In genomic region chr10:129605986-129606518, GRCh38 we compare ENCODE assay signal across 13 cellular contexts.
DNase-seq lines count a peak whose midpoint lies in the region; ATAC-seq and TF ChIP-seq lines count a peak whose summit lies in the region.
"Had no signal": no experiment of that assay in that cellular context is flagged by ENCODE, and none has a peak within 500 bp of the region (broad histone marks: within the 10 kb centered on the region; RNA-seq: fewer than 3 reads in every experiment).

No MANE protein-coding gene starts in this region.

- H3K4me1 ChIP-seq in psoas muscle (no peaks in the 10 kb centered on the region), HAP-1 (no peaks in the 10 kb centered on the region)
- H3K4me1 ChIP-seq: uterus had no signal

- POLR2A ChIA-PET in activated B cell treated with CpG ODN at 0.5 μM for 24 hours (lab: Charles Lee): interaction anchor here (0.8 kb wide), 1 partner anchor 139 kb away, joined by 3 read pairs; the partner anchor contains the start of gene MGMT
- POLR2A ChIA-PET in activated CD8-positive, alpha-beta T cell treated with anti-CD3 and anti-CD28 coated beads, Interleukin-2, amount 10 ng/mL, durations not matched to agents 7 days and 5 days (lab: Charles Lee): no interaction called here

- TF ChIP-seq CTCF in activated B cell treated with CpG ODN at 0.5 μM for 24 hours (IDR thresholded peaks at IDR 0.05) (no peak), psoas muscle (IDR thresholded peaks at IDR 0.05) (no peak)

- 55 to 64% (median 62%) methylated on average over 19 of the region's 19 CpGs for WGBS in psoas muscle, 3 donors

- H3K27ac Mint-ChIP-seq in activated B cell treated with CpG ODN at 0.5 μM for 24 hours: peak overlapping the region; percentile 85
- no peak overlapping the region for H3K27ac Mint-ChIP-seq in activated CD8-positive, alpha-beta T cell treated with anti-CD3 and anti-CD28 coated beads, Interleukin-2, amount 10 ng/mL, durations not matched to agents 7 days and 5 days
- H3K27ac Mint-ChIP-seq: HFFc6 had no signal

- peak overlapping the region; percentile 81 for H3K4me3 Mint-ChIP-seq in activated B cell treated with CpG ODN at 0.5 μM for 24 hours
- no peak overlapping the region for H3K4me3 Mint-ChIP-seq in activated CD8-positive, alpha-beta T cell treated with anti-CD3 and anti-CD28 coated beads, Interleukin-2, amount 10 ng/mL, durations not matched to agents 7 days and 5 days
- H3K4me3 Mint-ChIP-seq: brain, HFFc6 had no signal

- H3K9me3 Mint-ChIP-seq in activated B cell treated with CpG ODN at 0.5 μM for 24 hours: no peaks in the 10 kb centered on the region
- peaks cover 21% of the 10 kb centered on the region for H3K9me3 Mint-ChIP-seq in activated CD8-positive, alpha-beta T cell treated with anti-CD3 and anti-CD28 coated beads, Interleukin-2, amount 10 ng/mL, durations not matched to agents 7 days and 5 days (ENCODE audit: insufficient read depth)
- H3K9me3 Mint-ChIP-seq: brain had no signal

- DNase-seq in activated B cell treated with CpG ODN at 0.5 μM for 24 hours (no peak), psoas muscle (no peak), NCI-H2107 treated with DMSO at 0.1 percent for 48 hours (lab: John Stamatoyannopoulos, UW; ENCODE audit: unreplicated experiment) (no peak), HAP-1 (ENCODE audit: low spot score in 2 of 2) (no peak)
- no peak for DNase-seq in activated CD8-positive, alpha-beta T cell treated with anti-CD3 and anti-CD28 coated beads, Interleukin-2, amount 10 ng/mL, durations not matched to agents 7 days and 5 days
- DNase-seq: HFFc6, NCI-H2227 treated with DMSO at 0.1 percent for 48 hours, T-helper 2 cell, uterus had no signal

- H3K36me3 ChIP-seq in psoas muscle (ENCODE audit: insufficient read depth in 1 of 2, low read depth in 1 of 2) (no peaks in the 10 kb centered on the region), HAP-1 (replicated peaks) (no peaks in the 10 kb centered on the region)
- H3K36me3 ChIP-seq: uterus had no signal

- peaks cover 8% of the 10 kb centered on the region for H3K36me3 Mint-ChIP-seq in activated B cell treated with CpG ODN at 0.5 μM for 24 hours (ENCODE audit: low read depth)
- peaks cover 3% of the 10 kb centered on the region for H3K36me3 Mint-ChIP-seq in activated CD8-positive, alpha-beta T cell treated with anti-CD3 and anti-CD28 coated beads, Interleukin-2, amount 10 ng/mL, durations not matched to agents 7 days and 5 days (ENCODE audit: low read depth)
- H3K36me3 Mint-ChIP-seq: brain had no signal

- peak overlapping the region; percentile 19 for H3K4me3 ChIP-seq in psoas muscle
- no peak overlapping the region for H3K4me3 ChIP-seq in HAP-1
- H3K4me3 ChIP-seq: uterus had no signal

- H3K27me3 Mint-ChIP-seq in activated B cell treated with CpG ODN at 0.5 μM for 24 hours: no peaks in the 10 kb centered on the region
- H3K27me3 Mint-ChIP-seq in activated CD8-positive, alpha-beta T cell treated with anti-CD3 and anti-CD28 coated beads, Interleukin-2, amount 10 ng/mL, durations not matched to agents 7 days and 5 days (ENCODE audit: low read depth): no peaks in the 10 kb centered on the region

- CTCF ChIA-PET in activated B cell treated with CpG ODN at 0.5 μM for 24 hours (lab: Charles Lee): no interaction called here
- CTCF ChIA-PET in activated CD8-positive, alpha-beta T cell treated with anti-CD3 and anti-CD28 coated beads, Interleukin-2, amount 10 ng/mL, durations not matched to agents 7 days and 5 days (lab: Charles Lee): no interaction called here

- H3K9me3 ChIP-seq in psoas muscle: no peaks in the 10 kb centered on the region
- no peaks in the 10 kb centered on the region for H3K9me3 ChIP-seq in HAP-1
- H3K9me3 ChIP-seq: uterus had no signal

- no peaks in the 10 kb centered on the region for H3K27me3 ChIP-seq in psoas muscle (ENCODE audit: insufficient read depth in 3 of 3, low read length in 2 of 3)
- H3K27me3 ChIP-seq in HAP-1 (ENCODE audit: low read depth): no peaks in the 10 kb centered on the region
- H3K27me3 ChIP-seq: uterus had no signal

- peaks cover 47% of the 10 kb centered on the region for H3K4me1 Mint-ChIP-seq in activated B cell treated with CpG ODN at 0.5 μM for 24 hours
- H3K4me1 Mint-ChIP-seq in activated CD8-positive, alpha-beta T cell treated with anti-CD3 and anti-CD28 coated beads, Interleukin-2, amount 10 ng/mL, durations not matched to agents 7 days and 5 days (ENCODE audit: low read depth): no peaks in the 10 kb centered on the region

- in situ Hi-C loops in HAP-1 (cut with MboI; ENCODE audit: low sequenced_read_pairs): no loop called here

- intact Hi-C loops in activated B cell treated with CpG ODN at 0.5 μM for 24 hours (cut with micrococcal nuclease) (loop anchor here (1.0 to 2.0 kb wide), 2 partner anchors 54 to 139 kb away; partner anchors contain the start of gene MGMT), psoas muscle (cut with DNase I) (no loop called here)

- ATAC-seq in GM19023 (IDR thresholded peaks at IDR 0.05; ENCODE audit: unreplicated experiment) (peak; percentile 40), HG03354 (IDR thresholded peaks at IDR 0.05; ENCODE audit: poor library complexity, severe bottlenecking, unreplicated experiment) (peak; percentile 41), activated B cell treated with CpG ODN at 0.5 μM for 24 hours (ENCODE audit: low read depth) (peak; percentile 74), psoas muscle (no peak), GM21723 (IDR thresholded peaks at IDR 0.05; ENCODE audit: unreplicated experiment) (no peak)
- ATAC-seq in activated CD8-positive, alpha-beta T cell treated with anti-CD3 and anti-CD28 coated beads, Interleukin-2, amount 10 ng/mL, durations not matched to agents 7 days and 5 days: no peak

- no peak overlapping the region for H3K27ac ChIP-seq in psoas muscle
- H3K27ac ChIP-seq: uterus had no signal

Comparison
In these comparisons a context has a peak if more than half of its experiments do, and no peak if none do; other contexts are left out.
1. ATAC-seq: peak in GM19023 (single experiment), HG03354 (single experiment) and activated B cell treated with CpG ODN at 0.5 μM for 24 hours (single experiment); none in psoas muscle (0 of 4), GM21723 (single experiment) and activated CD8-positive, alpha-beta T cell treated with anti-CD3 and anti-CD28 coated beads, Interleukin-2, amount 10 ng/mL, durations not matched to agents 7 days and 5 days (single experiment).